Comparison of ENCODE assay signal across 1 cellular context in the genomic region with DNA sequence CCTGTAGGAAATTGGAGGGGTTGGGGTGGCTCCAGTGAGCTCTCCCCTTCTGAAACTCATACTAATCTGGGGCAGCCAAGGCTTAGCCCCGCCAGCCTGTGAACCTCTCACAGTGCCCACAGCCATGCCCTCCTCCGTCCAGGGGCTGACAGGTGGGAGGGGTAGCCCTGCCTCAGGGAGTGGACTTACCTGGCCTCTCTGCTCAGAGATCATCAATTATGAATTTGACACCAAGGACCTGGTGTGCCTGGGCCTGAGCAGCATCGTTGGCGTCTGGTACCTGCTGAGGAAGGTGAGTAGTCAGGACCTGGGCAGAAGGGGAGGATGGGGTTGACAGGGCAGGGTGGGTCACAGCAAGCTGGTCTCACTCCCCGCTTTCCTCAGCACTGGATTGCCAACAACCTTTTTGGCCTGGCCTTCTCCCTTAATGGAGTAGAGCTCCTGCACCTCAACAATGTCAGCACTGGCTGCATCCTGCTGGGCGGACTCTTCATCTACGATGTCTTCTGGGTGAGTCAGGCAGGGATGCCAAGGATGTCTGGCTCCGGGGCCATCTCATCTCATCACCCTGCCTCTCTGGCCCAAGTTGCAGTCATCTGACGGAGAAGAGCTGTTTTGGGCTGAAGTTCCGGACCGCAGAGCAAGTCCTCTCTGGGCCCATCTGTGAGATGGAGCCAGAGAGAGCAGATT.
TF ChIP-seq lines count a peak whose summit lies in the region.

No MANE protein-coding gene starts in this region.

TF ChIP-seq in GM12878, 131 proteins besides CTCF, POLR2A, EP300 and RAD21:
- no peak for TF ChIP-seq RELA (IDR thresholded peaks at IDR 0.05; ENCODE audit: borderline replicate concordance, partially characterized antibody)
- TF ChIP-seq, protein P1, sequence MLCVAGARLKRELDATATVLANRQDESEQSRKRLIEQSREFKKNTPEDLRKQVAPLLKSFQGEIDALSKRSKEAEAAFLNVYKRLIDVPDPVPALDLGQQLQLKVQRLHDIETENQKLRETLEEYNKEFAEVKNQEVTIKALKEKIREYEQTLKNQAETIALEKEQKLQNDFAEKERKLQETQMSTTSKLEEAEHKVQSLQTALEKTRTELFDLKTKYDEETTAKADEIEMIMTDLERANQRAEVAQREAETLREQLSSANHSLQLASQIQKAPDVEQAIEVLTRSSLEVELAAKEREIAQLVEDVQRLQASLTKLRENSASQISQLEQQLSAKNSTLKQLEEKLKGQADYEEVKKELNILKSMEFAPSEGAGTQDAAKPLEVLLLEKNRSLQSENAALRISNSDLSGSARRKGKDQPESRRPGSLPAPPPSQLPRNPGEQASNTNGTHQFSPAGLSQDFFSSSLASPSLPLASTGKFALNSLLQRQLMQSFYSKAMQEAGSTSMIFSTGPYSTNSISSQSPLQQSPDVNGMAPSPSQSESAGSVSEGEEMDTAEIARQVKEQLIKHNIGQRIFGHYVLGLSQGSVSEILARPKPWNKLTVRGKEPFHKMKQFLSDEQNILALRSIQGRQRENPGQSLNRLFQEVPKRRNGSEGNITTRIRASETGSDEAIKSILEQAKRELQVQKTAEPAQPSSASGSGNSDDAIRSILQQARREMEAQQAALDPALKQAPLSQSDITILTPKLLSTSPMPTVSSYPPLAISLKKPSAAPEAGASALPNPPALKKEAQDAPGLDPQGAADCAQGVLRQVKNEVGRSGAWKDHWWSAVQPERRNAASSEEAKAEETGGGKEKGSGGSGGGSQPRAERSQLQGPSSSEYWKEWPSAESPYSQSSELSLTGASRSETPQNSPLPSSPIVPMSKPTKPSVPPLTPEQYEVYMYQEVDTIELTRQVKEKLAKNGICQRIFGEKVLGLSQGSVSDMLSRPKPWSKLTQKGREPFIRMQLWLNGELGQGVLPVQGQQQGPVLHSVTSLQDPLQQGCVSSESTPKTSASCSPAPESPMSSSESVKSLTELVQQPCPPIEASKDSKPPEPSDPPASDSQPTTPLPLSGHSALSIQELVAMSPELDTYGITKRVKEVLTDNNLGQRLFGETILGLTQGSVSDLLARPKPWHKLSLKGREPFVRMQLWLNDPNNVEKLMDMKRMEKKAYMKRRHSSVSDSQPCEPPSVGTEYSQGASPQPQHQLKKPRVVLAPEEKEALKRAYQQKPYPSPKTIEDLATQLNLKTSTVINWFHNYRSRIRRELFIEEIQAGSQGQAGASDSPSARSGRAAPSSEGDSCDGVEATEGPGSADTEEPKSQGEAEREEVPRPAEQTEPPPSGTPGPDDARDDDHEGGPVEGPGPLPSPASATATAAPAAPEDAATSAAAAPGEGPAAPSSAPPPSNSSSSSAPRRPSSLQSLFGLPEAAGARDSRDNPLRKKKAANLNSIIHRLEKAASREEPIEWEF (IDR thresholded peaks at IDR 0.05; ENCODE audit: insufficient replicate concordance, low read depth, low read length), result no peak
- no peak for TF ChIP-seq MYB (IDR thresholded peaks at IDR 0.05; ENCODE audit: borderline replicate concordance, low read depth, low read length)
- no peak for TF ChIP-seq STAT3 (IDR thresholded peaks at IDR 0.05; ENCODE audit: low read depth, low read length)
- no peak for TF ChIP-seq ZBTB40 (IDR thresholded peaks at IDR 0.05; ENCODE audit: borderline replicate concordance)
- TF ChIP-seq KDM1A (IDR thresholded peaks at IDR 0.05; ENCODE audit: borderline replicate concordance), result no peak
- TF ChIP-seq RAD51 (IDR thresholded peaks at IDR 0.05), result no peak
- TF ChIP-seq EZH2 (IDR thresholded peaks at IDR 0.05; ENCODE audit: borderline replicate concordance, control insufficient read depth, low read depth, low read length), result no peak
- TF ChIP-seq, protein P2, sequence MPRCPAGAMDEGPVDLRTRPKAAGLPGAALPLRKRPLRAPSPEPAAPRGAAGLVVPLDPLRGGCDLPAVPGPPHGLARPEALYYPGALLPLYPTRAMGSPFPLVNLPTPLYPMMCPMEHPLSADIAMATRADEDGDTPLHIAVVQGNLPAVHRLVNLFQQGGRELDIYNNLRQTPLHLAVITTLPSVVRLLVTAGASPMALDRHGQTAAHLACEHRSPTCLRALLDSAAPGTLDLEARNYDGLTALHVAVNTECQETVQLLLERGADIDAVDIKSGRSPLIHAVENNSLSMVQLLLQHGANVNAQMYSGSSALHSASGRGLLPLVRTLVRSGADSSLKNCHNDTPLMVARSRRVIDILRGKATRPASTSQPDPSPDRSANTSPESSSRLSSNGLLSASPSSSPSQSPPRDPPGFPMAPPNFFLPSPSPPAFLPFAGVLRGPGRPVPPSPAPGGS (IDR thresholded peaks at IDR 0.05; ENCODE audit: borderline replicate concordance, insufficient read depth, low read depth, low read length, poor library complexity, severe bottlenecking), result no peak
- no peak for TF ChIP-seq BHLHE40 (IDR thresholded peaks at IDR 0.05; ENCODE audit: borderline replicate concordance in 1 of 2, low read depth in 2 of 2, low read length in 1 of 2)
- no peak for TF ChIP-seq POU2F2 (IDR thresholded peaks at IDR 0.05; ENCODE audit: borderline replicate concordance, low read depth, low read length)
- TF ChIP-seq PRDM15 (CRISPR knock-in tag; IDR thresholded peaks at IDR 0.05), result no peak
- TF ChIP-seq, protein P3, sequence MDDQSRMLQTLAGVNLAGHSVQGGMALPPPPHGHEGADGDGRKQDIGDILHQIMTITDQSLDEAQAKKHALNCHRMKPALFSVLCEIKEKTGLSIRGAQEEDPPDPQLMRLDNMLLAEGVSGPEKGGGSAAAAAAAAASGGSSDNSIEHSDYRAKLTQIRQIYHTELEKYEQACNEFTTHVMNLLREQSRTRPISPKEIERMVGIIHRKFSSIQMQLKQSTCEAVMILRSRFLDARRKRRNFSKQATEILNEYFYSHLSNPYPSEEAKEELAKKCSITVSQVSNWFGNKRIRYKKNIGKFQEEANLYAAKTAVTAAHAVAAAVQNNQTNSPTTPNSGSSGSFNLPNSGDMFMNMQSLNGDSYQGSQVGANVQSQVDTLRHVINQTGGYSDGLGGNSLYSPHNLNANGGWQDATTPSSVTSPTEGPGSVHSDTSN (IDR thresholded peaks at IDR 0.05; ENCODE audit: insufficient replicate concordance, low read depth, low read length), result no peak
- TF ChIP-seq SMARCA5 (IDR thresholded peaks at IDR 0.05), result no peak
- TF ChIP-seq NFIC (IDR thresholded peaks at IDR 0.05; ENCODE audit: low read depth, low read length), result no peak
